In the genomic region with DNA sequence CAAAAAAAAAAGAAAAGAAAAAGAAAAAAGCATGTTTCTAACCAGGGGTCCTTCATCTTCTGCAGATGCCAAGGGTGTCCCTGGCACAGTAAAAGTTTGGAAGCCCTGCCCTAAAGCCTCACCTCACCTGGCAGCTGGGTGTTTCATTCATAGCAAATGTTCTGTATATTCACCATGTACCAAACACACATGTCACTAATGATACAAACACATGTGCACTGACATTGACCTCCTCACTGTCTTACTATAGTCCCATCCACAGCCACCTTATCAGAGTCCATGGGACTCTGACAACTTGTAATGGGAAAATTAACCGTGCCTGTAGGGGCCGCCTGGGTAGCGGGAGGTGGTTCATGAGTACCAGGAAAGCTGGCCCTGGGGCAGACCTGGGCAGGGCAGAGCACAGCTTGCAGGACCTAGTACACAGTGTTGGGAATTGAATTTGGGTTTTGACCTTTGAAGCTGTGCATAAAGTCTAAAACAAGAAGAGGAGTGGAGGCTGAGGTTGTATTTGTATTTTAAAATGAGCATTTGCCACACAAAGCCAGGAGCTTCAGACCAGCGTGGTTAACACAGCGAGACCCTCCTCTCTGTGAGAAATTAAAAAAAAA, we compare ENCODE assay signal across 3 cellular contexts.
TF ChIP-seq lines count a peak whose summit lies in the region.

No MANE protein-coding gene starts in this region.

TF ChIP-seq in K562, 482 proteins besides CTCF, POLR2A, EP300 and RAD21 (continues in another document):
- TF ChIP-seq ZNF57 (CRISPR knock-in tag; IDR thresholded peaks at IDR 0.05) (no peak), ARID2 (IDR thresholded peaks at IDR 0.05) (no peak), XRCC5 (IDR thresholded peaks at IDR 0.05; ENCODE audit: low read depth, low read length) (no peak), TAF9B (IDR thresholded peaks at IDR 0.05; ENCODE audit: partially characterized antibody) (no peak), ZC3H8 (IDR thresholded peaks at IDR 0.05) (no peak), LCOR (CRISPR knock-in tag; IDR thresholded peaks at IDR 0.05) (no peak), RBM34 (IDR thresholded peaks at IDR 0.05; ENCODE audit: borderline replicate concordance, insufficient read depth, low read length) (no peak), ZKSCAN3 (CRISPR knock-in tag; IDR thresholded peaks at IDR 0.05) (no peak)
- TF ChIP-seq, protein P1, sequence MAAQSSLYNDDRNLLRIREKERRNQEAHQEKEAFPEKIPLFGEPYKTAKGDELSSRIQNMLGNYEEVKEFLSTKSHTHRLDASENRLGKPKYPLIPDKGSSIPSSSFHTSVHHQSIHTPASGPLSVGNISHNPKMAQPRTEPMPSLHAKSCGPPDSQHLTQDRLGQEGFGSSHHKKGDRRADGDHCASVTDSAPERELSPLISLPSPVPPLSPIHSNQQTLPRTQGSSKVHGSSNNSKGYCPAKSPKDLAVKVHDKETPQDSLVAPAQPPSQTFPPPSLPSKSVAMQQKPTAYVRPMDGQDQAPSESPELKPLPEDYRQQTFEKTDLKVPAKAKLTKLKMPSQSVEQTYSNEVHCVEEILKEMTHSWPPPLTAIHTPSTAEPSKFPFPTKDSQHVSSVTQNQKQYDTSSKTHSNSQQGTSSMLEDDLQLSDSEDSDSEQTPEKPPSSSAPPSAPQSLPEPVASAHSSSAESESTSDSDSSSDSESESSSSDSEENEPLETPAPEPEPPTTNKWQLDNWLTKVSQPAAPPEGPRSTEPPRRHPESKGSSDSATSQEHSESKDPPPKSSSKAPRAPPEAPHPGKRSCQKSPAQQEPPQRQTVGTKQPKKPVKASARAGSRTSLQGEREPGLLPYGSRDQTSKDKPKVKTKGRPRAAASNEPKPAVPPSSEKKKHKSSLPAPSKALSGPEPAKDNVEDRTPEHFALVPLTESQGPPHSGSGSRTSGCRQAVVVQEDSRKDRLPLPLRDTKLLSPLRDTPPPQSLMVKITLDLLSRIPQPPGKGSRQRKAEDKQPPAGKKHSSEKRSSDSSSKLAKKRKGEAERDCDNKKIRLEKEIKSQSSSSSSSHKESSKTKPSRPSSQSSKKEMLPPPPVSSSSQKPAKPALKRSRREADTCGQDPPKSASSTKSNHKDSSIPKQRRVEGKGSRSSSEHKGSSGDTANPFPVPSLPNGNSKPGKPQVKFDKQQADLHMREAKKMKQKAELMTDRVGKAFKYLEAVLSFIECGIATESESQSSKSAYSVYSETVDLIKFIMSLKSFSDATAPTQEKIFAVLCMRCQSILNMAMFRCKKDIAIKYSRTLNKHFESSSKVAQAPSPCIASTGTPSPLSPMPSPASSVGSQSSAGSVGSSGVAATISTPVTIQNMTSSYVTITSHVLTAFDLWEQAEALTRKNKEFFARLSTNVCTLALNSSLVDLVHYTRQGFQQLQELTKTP (IDR thresholded peaks at IDR 0.05; ENCODE audit: low read depth in 1 of 2, partially characterized antibody in 2 of 2), result no peak
- TF ChIP-seq, protein P2, sequence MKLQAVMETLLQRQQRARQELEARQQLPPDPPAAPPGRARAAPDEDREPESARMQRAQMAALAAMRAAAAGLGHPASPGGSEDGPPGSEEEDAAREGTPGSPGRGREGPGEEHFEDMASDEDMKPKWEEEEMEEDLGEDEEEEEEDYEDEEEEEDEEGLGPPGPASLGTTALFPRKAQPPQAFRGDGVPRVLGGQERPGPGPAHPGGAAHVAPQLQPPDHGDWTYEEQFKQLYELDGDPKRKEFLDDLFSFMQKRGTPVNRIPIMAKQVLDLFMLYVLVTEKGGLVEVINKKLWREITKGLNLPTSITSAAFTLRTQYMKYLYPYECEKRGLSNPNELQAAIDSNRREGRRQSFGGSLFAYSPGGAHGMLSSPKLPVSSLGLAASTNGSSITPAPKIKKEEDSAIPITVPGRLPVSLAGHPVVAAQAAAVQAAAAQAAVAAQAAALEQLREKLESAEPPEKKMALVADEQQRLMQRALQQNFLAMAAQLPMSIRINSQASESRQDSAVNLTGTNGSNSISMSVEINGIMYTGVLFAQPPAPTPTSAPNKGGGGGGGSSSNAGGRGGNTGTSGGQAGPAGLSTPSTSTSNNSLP (IDR thresholded peaks at IDR 0.05; ENCODE audit: borderline replicate concordance, low read depth, low read length), result no peak
- TF ChIP-seq, protein P3, sequence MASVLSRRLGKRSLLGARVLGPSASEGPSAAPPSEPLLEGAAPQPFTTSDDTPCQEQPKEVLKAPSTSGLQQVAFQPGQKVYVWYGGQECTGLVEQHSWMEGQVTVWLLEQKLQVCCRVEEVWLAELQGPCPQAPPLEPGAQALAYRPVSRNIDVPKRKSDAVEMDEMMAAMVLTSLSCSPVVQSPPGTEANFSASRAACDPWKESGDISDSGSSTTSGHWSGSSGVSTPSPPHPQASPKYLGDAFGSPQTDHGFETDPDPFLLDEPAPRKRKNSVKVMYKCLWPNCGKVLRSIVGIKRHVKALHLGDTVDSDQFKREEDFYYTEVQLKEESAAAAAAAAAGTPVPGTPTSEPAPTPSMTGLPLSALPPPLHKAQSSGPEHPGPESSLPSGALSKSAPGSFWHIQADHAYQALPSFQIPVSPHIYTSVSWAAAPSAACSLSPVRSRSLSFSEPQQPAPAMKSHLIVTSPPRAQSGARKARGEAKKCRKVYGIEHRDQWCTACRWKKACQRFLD (CRISPR knock-in tag; IDR thresholded peaks at IDR 0.05), result no peak

TF ChIP-seq in liver, 16 proteins besides CTCF, POLR2A, EP300 and RAD21:
- TF ChIP-seq JUND (IDR thresholded peaks at IDR 0.05) (peak; percentile 71 to 84), RXRA (IDR thresholded peaks at IDR 0.05) (peak; percentile 94 to 95), EGR1 (IDR thresholded peaks at IDR 0.05; ENCODE audit: low read depth in 2 of 2) (peak in 1 of 2 donors; percentile 46), FOXA2 (IDR thresholded peaks at IDR 0.05) (peak; percentile 66), YY1 (IDR thresholded peaks at IDR 0.05) (peak; percentile 62), HNF4G (IDR thresholded peaks at IDR 0.05) (peak; percentile 98), TAF1 (conservative IDR thresholded peaks at IDR 0.05) (peak; percentile 53), NR2F2 (IDR thresholded peaks at IDR 0.05) (peak; percentile 31), GABPA (IDR thresholded peaks at IDR 0.05 in 1 of 2, conservative IDR thresholded peaks at IDR 0.05 in 1 of 2) (peak in 1 of 2 donors; percentile 35), FOXA1 (IDR thresholded peaks at IDR 0.05) (peak; percentile 65), SP1 (IDR thresholded peaks at IDR 0.05) (peak; percentile 99), HNF4A (conservative IDR thresholded peaks at IDR 0.05) (peak; percentile 100)
- TF ChIP-seq, protein P4, sequence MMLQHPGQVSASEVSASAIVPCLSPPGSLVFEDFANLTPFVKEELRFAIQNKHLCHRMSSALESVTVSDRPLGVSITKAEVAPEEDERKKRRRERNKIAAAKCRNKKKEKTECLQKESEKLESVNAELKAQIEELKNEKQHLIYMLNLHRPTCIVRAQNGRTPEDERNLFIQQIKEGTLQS (IDR thresholded peaks at IDR 0.05), result no peak
- TF ChIP-seq, protein P5, sequence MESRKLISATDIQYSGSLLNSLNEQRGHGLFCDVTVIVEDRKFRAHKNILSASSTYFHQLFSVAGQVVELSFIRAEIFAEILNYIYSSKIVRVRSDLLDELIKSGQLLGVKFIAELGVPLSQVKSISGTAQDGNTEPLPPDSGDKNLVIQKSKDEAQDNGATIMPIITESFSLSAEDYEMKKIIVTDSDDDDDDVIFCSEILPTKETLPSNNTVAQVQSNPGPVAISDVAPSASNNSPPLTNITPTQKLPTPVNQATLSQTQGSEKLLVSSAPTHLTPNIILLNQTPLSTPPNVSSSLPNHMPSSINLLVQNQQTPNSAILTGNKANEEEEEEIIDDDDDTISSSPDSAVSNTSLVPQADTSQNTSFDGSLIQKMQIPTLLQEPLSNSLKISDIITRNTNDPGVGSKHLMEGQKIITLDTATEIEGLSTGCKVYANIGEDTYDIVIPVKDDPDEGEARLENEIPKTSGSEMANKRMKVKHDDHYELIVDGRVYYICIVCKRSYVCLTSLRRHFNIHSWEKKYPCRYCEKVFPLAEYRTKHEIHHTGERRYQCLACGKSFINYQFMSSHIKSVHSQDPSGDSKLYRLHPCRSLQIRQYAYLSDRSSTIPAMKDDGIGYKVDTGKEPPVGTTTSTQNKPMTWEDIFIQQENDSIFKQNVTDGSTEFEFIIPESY (IDR thresholded peaks at IDR 0.05), result peak; percentile 77
- TF ChIP-seq, protein P6, sequence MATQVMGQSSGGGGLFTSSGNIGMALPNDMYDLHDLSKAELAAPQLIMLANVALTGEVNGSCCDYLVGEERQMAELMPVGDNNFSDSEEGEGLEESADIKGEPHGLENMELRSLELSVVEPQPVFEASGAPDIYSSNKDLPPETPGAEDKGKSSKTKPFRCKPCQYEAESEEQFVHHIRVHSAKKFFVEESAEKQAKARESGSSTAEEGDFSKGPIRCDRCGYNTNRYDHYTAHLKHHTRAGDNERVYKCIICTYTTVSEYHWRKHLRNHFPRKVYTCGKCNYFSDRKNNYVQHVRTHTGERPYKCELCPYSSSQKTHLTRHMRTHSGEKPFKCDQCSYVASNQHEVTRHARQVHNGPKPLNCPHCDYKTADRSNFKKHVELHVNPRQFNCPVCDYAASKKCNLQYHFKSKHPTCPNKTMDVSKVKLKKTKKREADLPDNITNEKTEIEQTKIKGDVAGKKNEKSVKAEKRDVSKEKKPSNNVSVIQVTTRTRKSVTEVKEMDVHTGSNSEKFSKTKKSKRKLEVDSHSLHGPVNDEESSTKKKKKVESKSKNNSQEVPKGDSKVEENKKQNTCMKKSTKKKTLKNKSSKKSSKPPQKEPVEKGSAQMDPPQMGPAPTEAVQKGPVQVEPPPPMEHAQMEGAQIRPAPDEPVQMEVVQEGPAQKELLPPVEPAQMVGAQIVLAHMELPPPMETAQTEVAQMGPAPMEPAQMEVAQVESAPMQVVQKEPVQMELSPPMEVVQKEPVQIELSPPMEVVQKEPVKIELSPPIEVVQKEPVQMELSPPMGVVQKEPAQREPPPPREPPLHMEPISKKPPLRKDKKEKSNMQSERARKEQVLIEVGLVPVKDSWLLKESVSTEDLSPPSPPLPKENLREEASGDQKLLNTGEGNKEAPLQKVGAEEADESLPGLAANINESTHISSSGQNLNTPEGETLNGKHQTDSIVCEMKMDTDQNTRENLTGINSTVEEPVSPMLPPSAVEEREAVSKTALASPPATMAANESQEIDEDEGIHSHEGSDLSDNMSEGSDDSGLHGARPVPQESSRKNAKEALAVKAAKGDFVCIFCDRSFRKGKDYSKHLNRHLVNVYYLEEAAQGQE (IDR thresholded peaks at IDR 0.05), result peak; percentile 89
- TF ChIP-seq, protein P7, sequence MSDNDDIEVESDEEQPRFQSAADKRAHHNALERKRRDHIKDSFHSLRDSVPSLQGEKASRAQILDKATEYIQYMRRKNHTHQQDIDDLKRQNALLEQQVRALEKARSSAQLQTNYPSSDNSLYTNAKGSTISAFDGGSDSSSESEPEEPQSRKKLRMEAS (IDR thresholded peaks at IDR 0.05), result peak; percentile 67

TF ChIP-seq in GM12891, 5 proteins besides CTCF, POLR2A, EP300 and RAD21:
- TF ChIP-seq POLR2AphosphoS5 (IDR thresholded peaks at IDR 0.05; ENCODE audit: low read depth, low read length) (no peak), TAF1 (IDR thresholded peaks at IDR 0.05; ENCODE audit: low read depth, low read length) (no peak), PAX5 (IDR thresholded peaks at IDR 0.05; ENCODE audit: insufficient read depth, low read length, severe bottlenecking) (no peak), SPI1 (IDR thresholded peaks at IDR 0.05; ENCODE audit: low read depth, low read length) (no peak), POU2F2 (IDR thresholded peaks at IDR 0.05; ENCODE audit: low read depth, low read length) (no peak)
